ENCODE assay signal across 14 cellular contexts in the genomic region with DNA sequence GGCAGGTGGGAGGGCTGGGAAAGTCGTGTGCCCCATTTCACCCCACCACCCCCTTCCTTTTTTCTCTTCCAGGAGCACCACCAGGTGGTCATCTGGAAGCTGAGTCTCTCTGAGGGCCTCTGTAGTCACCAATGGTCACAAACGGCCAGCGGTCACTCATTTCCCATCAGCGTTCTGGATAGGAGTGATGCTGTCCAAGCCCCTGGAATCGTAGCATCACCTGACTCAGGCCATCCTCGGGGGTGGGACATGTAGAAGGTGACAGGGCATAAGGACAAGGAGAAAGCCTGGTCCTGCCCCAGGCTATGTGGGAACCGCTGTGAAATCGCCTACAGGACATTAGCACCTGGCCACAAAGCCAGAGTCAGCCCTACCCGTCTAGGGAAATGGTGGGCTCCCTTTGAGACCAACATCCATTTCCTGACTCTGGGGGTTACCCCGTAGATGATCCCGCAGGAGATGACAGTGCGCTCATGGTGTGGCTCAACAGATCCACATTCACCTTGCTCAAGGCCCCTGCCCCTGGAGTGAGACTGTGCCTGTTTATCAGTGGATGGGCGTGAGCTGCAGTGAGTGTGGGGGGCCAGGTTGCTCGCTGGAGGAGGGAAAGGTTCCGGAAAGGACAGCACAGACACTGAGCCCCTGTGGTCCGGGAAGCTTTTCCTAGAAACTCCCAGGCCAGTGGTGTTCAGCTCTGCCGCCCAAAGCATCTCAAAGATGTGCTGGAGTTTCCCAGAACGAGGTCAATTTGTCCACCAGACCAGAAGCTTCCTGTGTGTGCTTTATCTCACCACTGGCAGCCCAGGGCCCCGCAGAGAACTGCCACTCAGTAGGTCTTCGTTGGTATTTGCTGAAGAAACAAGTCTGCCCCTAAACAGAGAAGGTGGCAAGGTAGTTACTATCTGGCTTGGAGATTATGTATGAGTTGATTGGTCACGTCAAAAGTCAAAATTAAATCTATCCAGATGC.
"Had no signal": no experiment of that assay in that cellular context is flagged by ENCODE, and none has a peak within 500 bp of the region (broad histone marks: within the 10 kb centered on the region; RNA-seq: fewer than 3 reads in every experiment).

No MANE protein-coding gene starts in this region.

- ATAC-seq: esophagus mucosa; left colon; naive thymus-derived CD8-positive, alpha-beta T cell; stimulated activated naive CD8-positive, alpha-beta T cell treated with anti-CD3 and anti-CD28 coated beads, Interleukin-15, amount 100 ng/mL, for 72 hours had no signal

- H3K36me3 ChIP-seq: adrenal gland, thoracic aorta had no signal

- DNase-seq: activated CD4-positive, CD25-positive, alpha-beta regulatory T cell; activated naive CD4-positive, alpha-beta T cell treated with anti-CD3 and anti-CD28 coated beads, Interleukin-2, amount 50 U/mL, for 16 hours; caudate nucleus; immature natural killer cell; left colon; stimulated activated CD4-positive, alpha-beta T cell treated with anti-CD3 and anti-CD28 coated beads, Interleukin-15, amount 100 ng/mL, for 24 hours; stimulated activated CD4-positive, alpha-beta T cell treated with anti-CD3 and anti-CD28 coated beads, Interleukin-4, amount 100 ng/mL, for 24 hours; stimulated activated naive CD8-positive, alpha-beta T cell treated with anti-CD3 and anti-CD28 coated beads, Interleukin-15, amount 100 ng/mL, for 72 hours; T-helper 2 cell had no signal

- H3K36me3 Mint-ChIP-seq: immature natural killer cell; naive thymus-derived CD8-positive, alpha-beta T cell had no signal

- H3K9me3 Mint-ChIP-seq: immature natural killer cell had no signal

- H3K27ac ChIP-seq: adrenal gland, thoracic aorta had no signal

- H3K27ac Mint-ChIP-seq: dendritic cell treated with granulocyte-macrophage colony-stimulating factor and Interleukin-4, amounts not matched to agents 40 ng/mL and 50 ng/mL, for 4 days; immature natural killer cell; stimulated activated naive CD8-positive, alpha-beta T cell treated with anti-CD3 and anti-CD28 coated beads, Interleukin-15, amount 100 ng/mL, for 72 hours had no signal

- H3K4me3 Mint-ChIP-seq: dendritic cell treated with granulocyte-macrophage colony-stimulating factor and Interleukin-4, amounts not matched to agents 40 ng/mL and 50 ng/mL, for 4 days; immature natural killer cell; naive thymus-derived CD8-positive, alpha-beta T cell; stimulated activated naive CD8-positive, alpha-beta T cell treated with anti-CD3 and anti-CD28 coated beads, Interleukin-15, amount 100 ng/mL, for 72 hours had no signal

- H3K4me1 ChIP-seq: adrenal gland had no signal

- H3K4me3 ChIP-seq: adrenal gland, thoracic aorta had no signal

- H3K9me3 ChIP-seq: adrenal gland, thoracic aorta had no signal
